In genomic region chr10:3126741-3127342, GRCh38 we compare ENCODE assay signal across 11 cellular contexts. TPM values are rescaled to one million over a fixed set of nuclear protein-coding genes. Genes with fewer than 3 reads are reported as not detected.
DNase-seq lines count a peak whose midpoint lies in the region; ATAC-seq and TF ChIP-seq lines count a peak whose summit lies in the region.
"Had no signal": no experiment of that assay in that cellular context is flagged by ENCODE, and none has a peak within 500 bp of the region (broad histone marks: within the 10 kb centered on the region; RNA-seq: fewer than 3 reads in every experiment).

No MANE protein-coding gene starts in this region.

- no peaks in the 10 kb centered on the region for H3K27me3 ChIP-seq in A673 (replicated peaks; ENCODE audit: insufficient read depth, low read depth, low read length, poor library complexity)
- H3K27me3 ChIP-seq in adrenal gland = no peaks in the 10 kb centered on the region
- H3K27me3 ChIP-seq in MM.1S (replicated peaks; ENCODE audit: insufficient read depth, low read length) = no peaks in the 10 kb centered on the region

- H3K27me3 Mint-ChIP-seq in T-helper 17 cell = no peaks in the 10 kb centered on the region

- H3K9ac ChIP-seq in MM.1S (ENCODE audit: low read length) = no peak overlapping the region

- no peak overlapping the region for H3K4me2 ChIP-seq in MM.1S (ENCODE audit: low read depth, low read length)
- H3K4me2 ChIP-seq: A549 had no signal

- H3F3A ChIP-seq in MM.1S (ENCODE audit: insufficient read depth, low read length) = no peaks in the 10 kb centered on the region

- BruUV-seq in A673 (replicated peaks; lab: Mats Ljungman, UMichigan) = no TSS peak

- TF ChIP-seq CTCF in A673 (conservative IDR thresholded peaks at IDR 0.05; ENCODE audit: low read depth, low read length) (no peak), adrenal gland (IDR thresholded peaks at IDR 0.05) (no peak), MM.1S (IDR thresholded peaks at IDR 0.05; ENCODE audit: low read length) (no peak)

- no peaks in the 10 kb centered on the region for H3K36me3 Mint-ChIP-seq in T-helper 17 cell (ENCODE audit: low read depth)

- DNase-seq in A673 (ENCODE audit: low spot score) (peak; percentile 57), NCI-H2029 (lab: John Stamatoyannopoulos, UW) (peak; percentile 90), adrenal gland (peak in 5 of 7 donors; percentile 32 to 82 (median 43)), left colon (peak; percentile 56), T-helper 17 cell (no peak), OCI-M1 (lab: John Stamatoyannopoulos, UW) (no peak), MM.1S (no peak)
- DNase-seq: H7 had no signal

- no peaks in the 10 kb centered on the region for H3K4me1 Mint-ChIP-seq in T-helper 17 cell

- H3K9me3 ChIP-seq in A673 (ENCODE audit: low read depth, low read length, poor library complexity, severe bottlenecking) = no peaks in the 10 kb centered on the region
- H3K9me3 ChIP-seq in adrenal gland (replicated peaks in 1 of 3) = no peaks in the 10 kb centered on the region
- no peaks in the 10 kb centered on the region for H3K9me3 ChIP-seq in T-helper 17 cell (ENCODE audit: control insufficient read depth, low read length, poor library complexity, severe bottlenecking)
- H3K9me3 ChIP-seq in MM.1S (replicated peaks; ENCODE audit: insufficient read depth, low read length) = no peaks in the 10 kb centered on the region
- H3K9me3 ChIP-seq: A549 had no signal

- CTCF ChIA-PET in A673 (lab: Charles Lee) = no interaction called here

- H3K4me1 ChIP-seq in A673 (ENCODE audit: insufficient read depth, low read length, poor library complexity, severe bottlenecking) (peaks cover 11% of the 10 kb centered on the region), adrenal gland (replicated peaks in 1 of 2) (peaks cover 0 to 10% of the 10 kb centered on the region in 2 donors), MM.1S (ENCODE audit: low read length) (no peaks in the 10 kb centered on the region)

- no peak overlapping the region for H3K27ac Mint-ChIP-seq in T-helper 17 cell

- H3K9me2 ChIP-seq in MM.1S (replicated peaks; ENCODE audit: insufficient read depth, low read length) = no peaks in the 10 kb centered on the region

- H3K4me3 Mint-ChIP-seq in T-helper 17 cell = no peak overlapping the region

- ATAC-seq in left colon = peak; percentile 80
- ATAC-seq in T-helper 17 cell = no peak
- no peak for ATAC-seq in GM21381 (IDR thresholded peaks at IDR 0.05; ENCODE audit: unreplicated experiment)

- no peak overlapping the region for H3K4me3 ChIP-seq in A673 (ENCODE audit: low read depth, low read length, poor library complexity, severe bottlenecking)
- no peak overlapping the region for H3K4me3 ChIP-seq in adrenal gland
- H3K4me3 ChIP-seq in MM.1S (ENCODE audit: low read length) = no peak overlapping the region
- H3K4me3 ChIP-seq: A549, coronary artery had no signal

- intact Hi-C loops in A673 (cut with micrococcal nuclease; ENCODE audit: unreplicated experiment) = no loop called here
- intact Hi-C loops in adrenal gland (cut with DNase I) = no loop called here
- intact Hi-C loops in left colon (cut with DNase I, micrococcal nuclease) = no loop called here

- TF ChIP-seq POLR2A in adrenal gland (IDR thresholded peaks at IDR 0.05) = no peak

- no peaks in the 10 kb centered on the region for H3K79me2 ChIP-seq in MM.1S (ENCODE audit: low read length)

- H3K27ac ChIP-seq in A673 (ENCODE audit: low read depth, low read length, poor library complexity, severe bottlenecking) = peak overlapping the region; percentile 22
- no peak overlapping the region for H3K27ac ChIP-seq in adrenal gland
- no peak overlapping the region for H3K27ac ChIP-seq in MM.1S (ENCODE audit: low read length)
- H3K27ac ChIP-seq: coronary artery had no signal

- H3K36me3 ChIP-seq in A673 (ENCODE audit: insufficient read depth, low read length, poor library complexity, severe bottlenecking) (peaks cover 72% of the 10 kb centered on the region), adrenal gland (replicated peaks in 1 of 2) (no peaks in the 10 kb centered on the region), MM.1S (replicated peaks; ENCODE audit: insufficient read depth, low read length) (no peaks in the 10 kb centered on the region)

- H4K20me1 ChIP-seq in MM.1S (ENCODE audit: insufficient read depth, low read length) = no peaks in the 10 kb centered on the region

- 38 to 68% (median 54%) methylated on average over 7 to 24 of the region's 24 CpGs for whole genome bisulfite sequencing in adrenal gland, 4 donors

- no peak overlapping the region for H2AFZ ChIP-seq in MM.1S (ENCODE audit: low read length)

- POLR2A ChIA-PET in A673 (lab: Charles Lee; ENCODE audit: low non-redundant PET) = no interaction called here

RNA-seq across cellular contexts. Expression of gene PITRM1, which starts 45.7 kb away (rescaled TPM):
- 80.1 and 83.5 TPM in 2 replicates for total RNA-seq in A673 (2021)
- 100 to 1,000 TPM in 3 of 8 donors, 10 to 100 TPM in 5; 83.0 to 132 (median 91.9) TPM for total RNA-seq in adrenal gland
- 100 to 1,000 TPM in 2 of 3 donors, 10 to 100 TPM in 1; 97.2 to 174 (median 107) TPM for polyA plus RNA-seq in adrenal gland
- total RNA-seq in left colon = 10 to 100 TPM; 52.2 to 54.0 TPM
- 10 to 100 TPM; 61.3 to 79.1 TPM for total RNA-seq in T-helper 17 cell

RNA-seq across cellular contexts. Expression of gene PFKP, which starts 59.5 kb away (rescaled TPM):
- total RNA-seq in A673 (2021) (206 and 232 TPM in 2 replicates), adrenal gland (10 to 100 TPM in 7 of 8 donors, 1 to 10 TPM in 1; 8.8 to 46.6 (median 16.1) TPM), left colon (100 to 1,000 TPM; 104 to 116 TPM), T-helper 17 cell (100 to 1,000 TPM in 1 of 2 donors, 10 to 100 TPM in 1; 76.9 to 106 TPM)
- polyA plus RNA-seq in adrenal gland = 10 to 100 TPM; 15.9 to 40.9 (median 16.9) TPM

Comparison
In these comparisons a context has a peak if more than half of its experiments do, and no peak if none do; other contexts are left out.
1. DNase-seq: peak in A673 (single experiment), NCI-H2029 (single experiment), adrenal gland (5 of 7) and left colon (2 of 2); none in T-helper 17 cell (0 of 3), OCI-M1 (single experiment) and MM.1S (single experiment).